In the genomic region with DNA sequence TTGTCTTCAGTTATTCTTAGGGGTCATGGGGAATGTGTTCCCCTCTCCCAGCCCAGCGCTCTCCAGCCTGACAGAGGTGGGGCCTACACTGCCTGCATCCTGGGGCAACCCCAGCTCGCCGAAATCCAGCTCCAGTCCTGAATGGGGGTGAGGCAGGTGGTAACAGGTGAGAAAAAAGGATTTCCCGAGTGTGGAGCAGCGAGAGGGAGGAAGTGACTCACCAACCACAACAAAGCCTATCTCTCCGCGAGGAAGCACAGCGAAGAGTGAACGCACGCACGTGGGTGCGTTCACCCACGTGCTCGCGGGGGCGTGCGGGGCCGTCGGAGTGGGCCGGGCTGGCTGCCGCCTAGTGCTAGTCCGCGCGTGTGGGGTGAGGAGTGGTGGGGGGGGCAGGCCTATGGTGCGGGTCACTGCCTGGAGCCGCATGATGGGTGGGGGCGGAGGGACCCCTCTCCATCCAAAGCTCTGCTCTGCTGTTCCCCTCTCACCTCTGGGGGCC, we compare ENCODE assay signal across 8 cellular contexts. TPM values are rescaled to one million over a fixed set of nuclear protein-coding genes. Genes with fewer than 3 reads are reported as not detected.
DNase-seq lines count a peak whose midpoint lies in the region; ATAC-seq, FAIRE-seq and TF ChIP-seq lines count a peak whose summit lies in the region.

No MANE protein-coding gene starts in this region.

- no peak overlapping the region for H3K27ac Mint-ChIP-seq in T-cell

- H3K79me2 ChIP-seq in GM23248 (ENCODE audit: insufficient read depth): no peaks in the 10 kb centered on the region
- H3K79me2 ChIP-seq in K562 (ENCODE audit: control insufficient read depth, insufficient read depth, low read length): no peaks in the 10 kb centered on the region

- H3K4me1 ChIP-seq in GM23248 (ENCODE audit: insufficient read depth): no peaks in the 10 kb centered on the region
- peaks cover 0 to 18% of the 10 kb centered on the region in 2 experiments; a peak in 4 of 5 replicates for H3K4me1 ChIP-seq in K562 (replicated peaks in 1 of 2; ENCODE audit: control insufficient read depth in 2 of 2, insufficient read depth in 2 of 2, low read length in 2 of 2)

- no peak; the same call in 1 of the 2 replicates for TF ChIP-seq EP300 in K562 (IDR thresholded peaks at IDR 0.05; ENCODE audit: low read length)

- TF ChIP-seq RAD21 in K562 (CRISPR knock-in tag; conservative IDR thresholded peaks at IDR 0.05 in 1 of 2, IDR thresholded peaks at IDR 0.05 in 1 of 2): no peak

- H3K4me2 ChIP-seq in GM23248 (ENCODE audit: unreplicated experiment) (no peak overlapping the region), K562 (ENCODE audit: insufficient read depth, low read length) (no peak overlapping the region)

- POLR2A ChIA-PET in T-cell (lab: Charles Lee) (no interaction called here), K562 (lab: Yijun Ruan, JAX) (interaction anchor here (0.6 to 1.6 kb wide), 3 partner anchors 11 to 44 kb away, joined by 3 to 5 read pairs (median 4); no protein-coding TSS in a partner anchor)

- ATAC-seq in T-cell (replicated peaks in 1 of 4): peak; percentile 81 to 89 (median 88)
- peak; percentile 65 for ATAC-seq in K562
- peak; percentile 22 for ATAC-seq in left colon
- no peak for ATAC-seq in HG03442 (IDR thresholded peaks at IDR 0.05; ENCODE audit: unreplicated experiment)

- no peak for TF ChIP-seq POLR2A in K562 (conservative IDR thresholded peaks at IDR 0.05)

- no peaks in the 10 kb centered on the region for H3K9me3 Mint-ChIP-seq in T-cell

- H3K4me3 ChIP-seq in GM23248: no peak overlapping the region
- H3K4me3 ChIP-seq in K562: peak overlapping the region; percentile 31; the same call in 1 of the 2 replicates

- no peaks in the 10 kb centered on the region for H3F3A ChIP-seq in GM23248 (ENCODE audit: insufficient read depth)

- H3K36me3 ChIP-seq in GM23248 (ENCODE audit: low read depth): no peaks in the 10 kb centered on the region
- no peaks in the 10 kb centered on the region for H3K36me3 ChIP-seq in K562 (ENCODE audit: control insufficient read depth, insufficient read depth, low read length)

- in situ Hi-C loops in GM23248 (cut with MboI): no loop called here
- in situ Hi-C loops in K562 (cut with MboI): no loop called here

- WGBS in GM23248 (ENCODE audit: low coverage in 1 of 2, low lambda C conversion rate in 2 of 2, missing lambda C conversion rate in 2 of 2), 2 experiments: 16% methylated on average over 24 of the region's 27 CpGs
- WGBS in K562 (ENCODE audit: insufficient coverage, low coverage, missing lambda C conversion rate): 5% methylated on average over 27 of the region's 27 CpGs

- peak; percentile 75 for FAIRE-seq in K562 (lab: Jason Lieb, UNC)

- intact Hi-C loops in K562 (cut with micrococcal nuclease): loop anchor here (5.0 kb wide), 1 partner anchor 50 kb away; no protein-coding TSS in a partner anchor
- intact Hi-C loops in left colon (cut with DNase I, micrococcal nuclease): no loop called here

- H3K36me3 Mint-ChIP-seq in T-cell: no peaks in the 10 kb centered on the region

- peaks cover 0 to 3% of the 10 kb centered on the region in 2 donors for H3K27me3 Mint-ChIP-seq in T-cell

- H3K9me2 ChIP-seq in GM23248 (ENCODE audit: insufficient read depth): no peaks in the 10 kb centered on the region

- CTCF ChIA-PET in T-cell (lab: Charles Lee) (no interaction called here), K562 (lab: Yijun Ruan, JAX; ENCODE audit: low intra/inter-chr PET ratio) (no interaction called here)

- no peak overlapping the region for H2AFZ ChIP-seq in GM23248
- H2AFZ ChIP-seq in K562 (ENCODE audit: low read depth, low read length): peak overlapping the region; percentile 40; the same call in 1 of the 2 replicates

- no TSS peak for BruUV-seq in K562 (replicated peaks; lab: Mats Ljungman, UMichigan)

- H3K27ac ChIP-seq in GM23248: no peak overlapping the region
- no peak overlapping the region for H3K27ac ChIP-seq in K562 (ENCODE audit: extremely low read depth, low read depth, low read length)

- H3K27me3 ChIP-seq in GM23248 (replicated peaks; ENCODE audit: insufficient read depth): peaks cover 32% of the 10 kb centered on the region
- peaks cover 64 to 95% of the 10 kb centered on the region in 2 experiments for H3K27me3 ChIP-seq in K562 (ENCODE audit: control insufficient read depth in 2 of 2, insufficient read depth in 2 of 2, low read length in 2 of 2)

- H3K4me1 Mint-ChIP-seq in T-cell: peaks cover 40 to 54% (median 47%) of the 10 kb centered on the region in 3 donors

- no peaks in the 10 kb centered on the region for H3K9me3 ChIP-seq in GM23248 (ENCODE audit: low read depth)
- no peaks in the 10 kb centered on the region for H3K9me3 ChIP-seq in K562 (replicated peaks; ENCODE audit: control insufficient read depth, insufficient read depth, low read depth, low read length)

- no peak for TF ChIP-seq CTCF in K562 (IDR thresholded peaks at IDR 0.05 in 2 of 3, conservative IDR thresholded peaks at IDR 0.05 in 1 of 3; ENCODE audit: insufficient read depth in 2 of 3, low read depth in 1 of 3, low read length in 3 of 3)

- peak overlapping the region; percentile 71 to 80 (median 78) for H3K4me3 Mint-ChIP-seq in T-cell

- peak; percentile 35 for DNase-seq in GM23248
- DNase-seq in T-cell: peak; percentile 33 to 83 (median 70)
- DNase-seq in K562 (ENCODE audit: extremely low read depth in 1 of 4, low spot score in 3 of 4): peak; percentile 44 to 72 (median 67)
- DNase-seq in left colon: peak in 1 of 2 donors; percentile 52
- DNase-seq in stimulated activated CD4-positive, alpha-beta T cell treated with anti-CD3 and anti-CD28 coated beads, TNF-alpha, amount 100 ng/mL, for 48 hours (ENCODE audit: low read depth in 3 of 3): peak; percentile 41 to 64 (median 61)
- no peak for DNase-seq in hippocampal formation (lab: John Stamatoyannopoulos, UW)
- no peak for DNase-seq in middle frontal gyrus (ENCODE audit: extremely low spot score, low spot score)

- H4K20me1 ChIP-seq in GM23248 (ENCODE audit: insufficient read depth) (no peaks in the 10 kb centered on the region), K562 (replicated peaks; ENCODE audit: control insufficient read depth, insufficient read depth, low read length) (peaks cover 34% of the 10 kb centered on the region)

- H3K9ac ChIP-seq in GM23248 (no peak overlapping the region), K562 (ENCODE audit: insufficient read depth in 1 of 2, low read depth in 2 of 2, low read length in 2 of 2) (no peak overlapping the region)

- H3K9me1 ChIP-seq in K562 (ENCODE audit: control insufficient read depth, insufficient read depth, low read length): no peaks in the 10 kb centered on the region

RNA-seq across cellular contexts. Expression of a gene that starts 0.9 kb away (rescaled TPM):
- not detected in 2 replicates for total RNA-seq in GM23248 (2014; rRNA removed; shearing (Covaris generic))
- not detected in 2 replicates for polyA plus RNA-seq in GM23248 (2016; fragmentation: Nextera tagmentation; extraction: Ambion mirVana)
- total RNA-seq in T-cell: under 1 TPM; 0.10 to 0.38 (median 0.13) TPM
- total RNA-seq in K562 (2011; cell fraction: chromatin; rRNA removed; ENCODE audit: low replicate concordance): 0.14 and 0.72 TPM in 2 replicates
- 0.26 and 0.67 TPM in 2 replicates for total RNA-seq in K562 (2011; cell fraction: nucleolus; rRNA removed)
- total RNA-seq in K562 (2011; cell fraction: nucleoplasm; rRNA removed): 0.15 and 0.29 TPM in 2 replicates
- total RNA-seq in K562 (2014; rRNA removed): 0.09 and 0.16 TPM in 2 replicates
- 0.03 and 0.07 TPM in 2 replicates for total RNA-seq in K562 (2014; rRNA removed; fragmentation: Illumina TruSeq; extraction: Trizol)
- total RNA-seq in K562 (2015; rRNA removed; fragmentation: Illumina TruSeq; extraction: Trizol): 0.04 and 0.07 TPM in 2 replicates
- 0.27 and 0.29 TPM in 2 replicates for total RNA-seq in K562 (2021)
- 0.13 and 0.26 TPM in 2 replicates for polyA plus RNA-seq in K562 (2011; rRNA removed)
- polyA plus RNA-seq in K562 (2011; cell fraction: cytosol; rRNA removed): 0.18 and 0.25 TPM in 2 replicates
- 0.53 and 0.81 TPM in 2 replicates for polyA plus RNA-seq in K562 (2011; cell fraction: nucleus; rRNA removed)
- polyA plus RNA-seq in K562 (2012): 0.08 and 0.11 TPM in 2 replicates
- 0.03 and 0.15 TPM in 2 replicates for polyA plus RNA-seq in K562 (2014; fragmentation: Illumina TruSeq; extraction: Trizol)
- polyA plus RNA-seq in K562 (2014; fragmentation: Nextera tagmentation; extraction: Ambion mirVana): not detected
- 0.13 and 0.15 TPM in 2 replicates for polyA plus RNA-seq in K562 (2014; rRNA removed)
- 0.15 and 0.25 TPM in 2 replicates for polyA minus RNA-seq in K562 (2011; rRNA and poly(A)+ RNA removed)
- polyA minus RNA-seq in K562 (2011; cell fraction: cytosol; rRNA and poly(A)+ RNA removed): 0.19 TPM in 1 of 2 replicates, not detected in the other
- under 0.01 and 0.44 TPM in 2 replicates for polyA minus RNA-seq in K562 (2011; cell fraction: nucleus; rRNA and poly(A)+ RNA removed)
- total RNA-seq in left colon: 1 to 10 TPM; 1.3 to 3.9 TPM

RNA-seq across cellular contexts. Expression of a gene that starts 36.2 kb away (rescaled TPM):
- not detected in 2 replicates for total RNA-seq in GM23248 (2014; rRNA removed; shearing (Covaris generic))
- polyA plus RNA-seq in GM23248 (2016; fragmentation: Nextera tagmentation; extraction: Ambion mirVana) (not detected in 2 replicates), K562 (2011; rRNA removed) (not detected in 2 replicates), K562 (2014; fragmentation: Illumina TruSeq; extraction: Trizol) (not detected in 2 replicates), K562 (2014; fragmentation: Nextera tagmentation; extraction: Ambion mirVana) (not detected), K562 (2014; rRNA removed) (not detected in 2 replicates)
- total RNA-seq in T-cell (not detected), K562 (2014; rRNA removed) (not detected in 2 replicates), K562 (2014; rRNA removed; fragmentation: Illumina TruSeq; extraction: Trizol) (not detected in 2 replicates), K562 (2015; rRNA removed; fragmentation: Illumina TruSeq; extraction: Trizol) (not detected in 2 replicates), K562 (2021) (not detected in 2 replicates), left colon (not detected)
- total RNA-seq in K562 (2011; cell fraction: chromatin; rRNA removed; ENCODE audit: low replicate concordance): not detected in 2 replicates
- total RNA-seq in K562 (2011; cell fraction: nucleolus; rRNA removed): not detected in 2 replicates
- not detected in 2 replicates for total RNA-seq in K562 (2011; cell fraction: nucleoplasm; rRNA removed)
- not detected in 2 replicates for polyA plus RNA-seq in K562 (2011; cell fraction: cytosol; rRNA removed)
- polyA plus RNA-seq in K562 (2011; cell fraction: nucleus; rRNA removed): not detected in 2 replicates
- not detected in 2 replicates for polyA plus RNA-seq in K562 (2012)
- polyA minus RNA-seq in K562 (2011; rRNA and poly(A)+ RNA removed): not detected in 2 replicates
- polyA minus RNA-seq in K562 (2011; cell fraction: cytosol; rRNA and poly(A)+ RNA removed): not detected in 2 replicates
- not detected in 2 replicates for polyA minus RNA-seq in K562 (2011; cell fraction: nucleus; rRNA and poly(A)+ RNA removed)

Comparison
In these comparisons a context has a peak if more than half of its experiments do, and no peak if none do; other contexts are left out.
1. DNase-seq: peak in GM23248 (single experiment), T-cell (34 of 34), K562 (4 of 4) and stimulated activated CD4-positive, alpha-beta T cell treated with anti-CD3 and anti-CD28 coated beads, TNF-alpha, amount 100 ng/mL, for 48 hours (3 of 3); none in hippocampal formation (0 of 2) and middle frontal gyrus (single experiment).